9 cellular contexts compared by ENCODE assay signal in genomic region chr11:60762851-60763691, GRCh38. TPM values are rescaled to one million over a fixed set of nuclear protein-coding genes. Genes with fewer than 3 reads are reported as not detected.
DNase-seq lines count a peak whose midpoint lies in the region; ATAC-seq and TF ChIP-seq lines count a peak whose summit lies in the region.
"Had no signal": no experiment of that assay in that cellular context is flagged by ENCODE, and none has a peak within 500 bp of the region (broad histone marks: within the 10 kb centered on the region; RNA-seq: fewer than 3 reads in every experiment).

No MANE protein-coding gene starts in this region.

- POLR2A ChIA-PET in HEK293T (lab: Yijun Ruan, JAX), result no interaction called here

- H3K4me3 ChIP-seq in AG10803 (ENCODE audit: low read length), result no peak overlapping the region

- ATAC-seq in GM18517 (IDR thresholded peaks at IDR 0.05; ENCODE audit: unreplicated experiment), result peak; percentile 66
- ATAC-seq in HG02870 (IDR thresholded peaks at IDR 0.05; ENCODE audit: unreplicated experiment), result peak; percentile 44

- CTCF ChIA-PET in HEK293T (lab: Yijun Ruan, JAX), result interaction anchor here (0.6 to 1.5 kb wide), 6 partner anchors 9 to 61 kb away, joined by 3 to 5 read pairs (median 4); no protein-coding TSS in a partner anchor

- no peak for DNase-seq in AG10803 (ENCODE audit: low read depth)
- peak; percentile 13 for DNase-seq in NCI-H460 (ENCODE audit: extremely low read depth, low read depth)
- DNase-seq in left kidney (ENCODE audit: low read depth, low spot score), result peak; percentile 41
- DNase-seq in cerebellum (ENCODE audit: low spot score), result no peak
- DNase-seq in cortex of kidney (lab: John Stamatoyannopoulos, UW), result no peak
- no peak for DNase-seq in HEK293T (ENCODE audit: extremely low spot score)

- TF ChIP-seq CTCF in AG10803 (conservative IDR thresholded peaks at IDR 0.05; ENCODE audit: low read length), result peak; percentile 20

TF ChIP-seq in HEK293T, 16 proteins besides CTCF, POLR2A, EP300 and RAD21:
- no peak for TF ChIP-seq ARNT (IDR thresholded peaks at IDR 0.05)
- TF ChIP-seq BHLHE40 (IDR thresholded peaks at IDR 0.05; ENCODE audit: borderline replicate concordance), result no peak
- TF ChIP-seq TARDBP (IDR thresholded peaks at IDR 0.05), result no peak
- no peak for TF ChIP-seq L3MBTL2 (conservative IDR thresholded peaks at IDR 0.05)

RNA-seq across cellular contexts. Expression of gene MS4A15, which starts 6.4 kb away (rescaled TPM):
- not detected in 2 replicates for total RNA-seq in NCI-H460 (2014; rRNA removed; shearing (Covaris generic))
- polyA plus RNA-seq in NCI-H460 (2014; cell fraction: nucleus; rRNA removed), result not detected in 2 replicates
- not detected for total RNA-seq in cerebellum
- polyA plus RNA-seq: esophagus had no signal

RNA-seq across cellular contexts. Expression of gene MS4A10, which starts 22.1 kb away (rescaled TPM):
- not detected in 2 replicates for total RNA-seq in NCI-H460 (2014; rRNA removed; shearing (Covaris generic))
- not detected in 2 replicates for polyA plus RNA-seq in NCI-H460 (2014; cell fraction: nucleus; rRNA removed)
- not detected for total RNA-seq in cerebellum
- polyA plus RNA-seq: esophagus had no signal

RNA-seq across cellular contexts. Expression of gene MS4A18, which starts 38.6 kb away (rescaled TPM):
- total RNA-seq in NCI-H460 (2014; rRNA removed; shearing (Covaris generic)), result not detected in 2 replicates
- not detected in 2 replicates for polyA plus RNA-seq in NCI-H460 (2014; cell fraction: nucleus; rRNA removed)
- not detected for total RNA-seq in cerebellum
- polyA plus RNA-seq: esophagus had no signal

Comparison
In these comparisons a context has a peak if more than half of its experiments do, and no peak if none do; other contexts are left out.
1. DNase-seq: peak in NCI-H460 (single experiment) and left kidney (single experiment); none in AG10803 (single experiment), cerebellum (single experiment), cortex of kidney (single experiment) and HEK293T (single experiment).